In the genomic region with DNA sequence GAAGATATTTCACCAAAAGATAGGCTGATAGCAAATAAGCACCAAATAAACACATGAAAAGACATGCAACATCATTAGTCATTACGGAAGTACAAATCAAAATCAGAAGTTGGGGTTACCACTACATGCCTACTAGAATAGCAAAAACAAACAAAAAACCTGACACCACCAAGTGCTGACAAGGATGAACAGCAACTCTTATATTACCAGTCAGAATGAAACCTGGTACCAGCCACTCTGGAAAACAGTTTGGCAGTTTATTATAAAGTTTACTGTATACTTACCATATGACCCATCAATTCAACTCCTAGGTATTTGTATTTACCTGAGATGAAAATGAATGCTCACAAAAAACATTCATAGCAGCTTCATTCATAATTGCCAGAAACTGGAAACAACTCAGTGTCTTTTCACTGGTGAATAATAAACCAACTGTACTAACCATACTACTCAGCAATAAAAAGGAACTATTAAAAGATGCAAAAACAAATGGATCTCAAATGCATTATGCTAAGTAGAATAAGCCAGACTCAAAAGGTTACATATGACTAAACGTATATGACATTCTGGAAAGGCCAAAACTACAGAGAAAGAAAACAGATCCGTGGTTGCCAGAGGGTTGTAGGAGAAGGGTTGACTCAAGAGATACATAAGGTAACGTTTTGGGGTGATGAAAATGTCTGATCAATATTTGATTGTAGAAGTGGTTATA, we compare ENCODE assay signal across 1 cellular context.
TF ChIP-seq lines count a peak whose summit lies in the region.

No MANE protein-coding gene starts in this region.

TF ChIP-seq in IMR-90, 13 proteins besides CTCF, POLR2A, EP300 and RAD21:
- TF ChIP-seq SMC3 (IDR thresholded peaks at IDR 0.05; ENCODE audit: low read depth, low read length) = no peak
- no peak for TF ChIP-seq ELK1 (IDR thresholded peaks at IDR 0.05; ENCODE audit: borderline replicate concordance, low read depth, low read length)
- no peak for TF ChIP-seq MAZ (IDR thresholded peaks at IDR 0.05; ENCODE audit: borderline replicate concordance, low read depth, low read length)
